ENCODE assay signal across 8 cellular contexts in the genomic region with DNA sequence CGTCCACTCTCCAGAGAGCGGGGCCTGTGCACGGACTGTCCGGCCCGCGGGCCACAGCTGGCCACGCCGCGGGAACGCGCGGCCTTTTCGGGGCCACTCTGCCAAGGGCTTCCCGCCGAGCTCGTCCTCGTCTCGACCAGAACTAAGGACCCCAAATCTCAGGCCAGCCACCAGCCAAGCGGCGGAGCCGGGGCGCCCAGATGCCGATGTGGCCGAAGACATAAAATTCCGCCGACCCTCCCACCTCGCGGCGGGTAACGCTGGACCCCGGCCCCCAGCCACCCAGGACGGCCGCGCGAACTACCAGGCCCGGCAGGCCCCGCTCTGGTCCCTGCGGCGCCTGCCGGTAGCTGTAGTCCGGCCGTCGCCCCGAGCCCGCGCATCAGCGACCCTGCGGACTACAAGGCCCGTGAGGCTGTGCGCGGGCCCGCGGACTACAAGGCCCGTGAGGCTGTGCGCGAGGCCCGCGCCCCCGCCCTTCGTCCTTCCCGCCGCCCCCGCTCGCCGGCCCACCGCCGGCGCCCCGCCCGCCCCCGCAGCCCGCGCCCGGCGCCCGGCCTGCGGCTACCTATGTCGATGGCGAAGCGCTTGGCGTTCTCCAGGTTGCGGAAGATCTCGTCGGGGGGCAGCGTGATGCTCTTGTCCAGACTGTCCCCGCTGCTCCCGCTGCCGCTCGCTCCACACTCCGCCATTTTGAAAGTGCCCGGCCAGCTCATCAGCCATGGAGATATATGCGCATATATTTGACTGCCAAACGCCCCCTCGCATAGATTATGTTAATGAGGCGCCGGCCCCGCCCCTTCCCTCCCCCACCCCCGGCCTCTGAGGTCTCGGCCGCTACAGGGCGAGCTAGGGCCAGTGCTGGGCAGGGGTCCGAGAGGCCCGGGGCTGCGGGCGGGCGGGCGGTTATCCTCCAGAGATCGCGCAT. TPM values are rescaled to one million over a fixed set of nuclear protein-coding genes. Genes with fewer than 3 reads are reported as not detected.
A peak's percentile ranks its signal among the peaks of the same experiment; 100 is the strongest.
DNase-seq lines count a peak whose midpoint lies in the region; ATAC-seq and TF ChIP-seq lines count a peak whose summit lies in the region.

A gene (minus strand): TSS at position 701 of the 928 bp plus-strand sequence. CDS start 9 bp downstream, at position 692.

- ATAC-seq in GM21528 (IDR thresholded peaks at IDR 0.05; ENCODE audit: low FRiP score, unreplicated experiment) (peak; percentile 79), natural killer cell (peak; percentile 91 to 98 (median 93))

- H3K27me3 ChIP-seq in fibroblast of lung (ENCODE audit: control insufficient read depth, insufficient read depth, low read length): peaks cover 5% of the 10 kb centered on the region

- peaks cover 8% of the 10 kb centered on the region for H3K27me3 Mint-ChIP-seq in IgD-negative memory B cell
- peaks cover 0 to 9% of the 10 kb centered on the region in 2 donors for H3K27me3 Mint-ChIP-seq in natural killer cell (ENCODE audit: low read depth in 2 of 2)

- peak within 1 kb of the TSS; percentile 87 for H3K4me2 ChIP-seq in fibroblast of lung (ENCODE audit: extremely low read depth, insufficient read depth, low read length)

- H4K20me1 ChIP-seq in fibroblast of lung (ENCODE audit: control insufficient read depth, extremely low read depth, insufficient read depth, low read length): no peaks in the 10 kb centered on the region

- DNase-seq in DMS53 (lab: John Stamatoyannopoulos, UW) (peak; percentile 98), RPMI8226 (peak; percentile 98), fibroblast of lung (ENCODE audit: low read depth in 2 of 2) (peak; percentile 94), natural killer cell (peak; percentile 88)
- peak; percentile 68 to 82 for DNase-seq in activated T-helper 1 cell treated with anti-CD3 and anti-CD28 coated beads, Interleukin-2, amount 50 U/mL, for 16 hours (ENCODE audit: low read depth in 1 of 2, low spot score in 1 of 2)
- DNase-seq in stimulated activated naive CD4-positive, alpha-beta T cell treated with Interleukin-2 at 50 U/mL for 16 hours (lab: John Stamatoyannopoulos, UW): peak; percentile 87

- H3K4me3 ChIP-seq in fibroblast of lung (replicated peaks in 1 of 4; ENCODE audit: control extremely low read depth in 1 of 4, insufficient read depth in 1 of 4, low read depth in 3 of 4, low read length in 4 of 4): peak within 1 kb of the TSS; percentile 77 to 97 (median 91)

- H3K9ac ChIP-seq in fibroblast of lung (ENCODE audit: insufficient read depth, low read length): peak within 1 kb of the TSS; percentile 81

- intact Hi-C loops in natural killer cell (cut with micrococcal nuclease): loop anchor here (1.0 to 5.0 kb wide), 2 partner anchors 21 to 61 kb away; a partner anchor contains a TSS

- peak in 1 of 2 donors; percentile 7 for TF ChIP-seq CTCF in fibroblast of lung (conservative IDR thresholded peaks at IDR 0.05 in 1 of 2, IDR thresholded peaks at IDR 0.05 in 1 of 2; ENCODE audit: low read depth in 1 of 2, low read length in 2 of 2)
- TF ChIP-seq CTCF in natural killer cell (IDR thresholded peaks at IDR 0.05): no peak

- peaks cover 20% of the 10 kb centered on the region for H3K4me1 ChIP-seq in fibroblast of lung (ENCODE audit: control insufficient read depth, extremely low read depth, insufficient read depth, low read length)

- peak within 1 kb of the TSS; percentile 74 for H3K27ac ChIP-seq in fibroblast of lung (ENCODE audit: insufficient read depth, low read length)

- H3K9me3 ChIP-seq in fibroblast of lung (ENCODE audit: control insufficient read depth, insufficient read depth, low read depth, low read length): no peaks in the 10 kb centered on the region

- H3K4me3 Mint-ChIP-seq in IgD-negative memory B cell (peak within 1 kb of the TSS; percentile 94 to 99 (median 97)), natural killer cell (peak within 1 kb of the TSS; percentile 97)

- H3K27ac Mint-ChIP-seq in IgD-negative memory B cell: peak within 1 kb of the TSS; percentile 89 to 99 (median 95)
- H3K27ac Mint-ChIP-seq in natural killer cell: peak within 1 kb of the TSS; percentile 89 to 93

- peaks cover 2% of the 10 kb centered on the region for H3K36me3 ChIP-seq in fibroblast of lung (ENCODE audit: control insufficient read depth, insufficient read depth, low read length)

- peaks cover 34% of the 10 kb centered on the region for H3K79me2 ChIP-seq in fibroblast of lung (ENCODE audit: control insufficient read depth, insufficient read depth, low read length)

- peak within 1 kb of the TSS; percentile 60 for H2AFZ ChIP-seq in fibroblast of lung (ENCODE audit: low read length)

- H3K9me3 Mint-ChIP-seq in IgD-negative memory B cell: no peaks in the 10 kb centered on the region
- no peaks in the 10 kb centered on the region for H3K9me3 Mint-ChIP-seq in natural killer cell

- H3K36me3 Mint-ChIP-seq in IgD-negative memory B cell: no peaks in the 10 kb centered on the region
- H3K36me3 Mint-ChIP-seq in natural killer cell: no peaks in the 10 kb centered on the region

- H3K4me1 Mint-ChIP-seq in IgD-negative memory B cell: peaks cover 16 to 28% (median 17%) of the 10 kb centered on the region in 3 donors
- H3K4me1 Mint-ChIP-seq in natural killer cell: peaks cover 24 to 43% of the 10 kb centered on the region in 2 donors

RNA-seq across cellular contexts. Expression of the gene that starts here (rescaled TPM):
- polyA plus RNA-seq in IgD-negative memory B cell: 19.4 TPM
- 16.9 and 17.0 TPM in 2 replicates for total RNA-seq in fibroblast of lung
- polyA plus RNA-seq in fibroblast of lung: 8.5 and 10.4 TPM in 2 replicates
- 9.1 and 13.2 TPM in 2 replicates for polyA plus RNA-seq in fibroblast of lung (2012)
- polyA minus RNA-seq in fibroblast of lung (ENCODE audit: low replicate concordance): 8.0 and 16.1 TPM in 2 replicates
- 10 to 100 TPM; 48.2 to 75.7 (median 61.8) TPM for total RNA-seq in natural killer cell

Comparison
In these comparisons a context has a peak if more than half of its experiments do, and no peak if none do; other contexts are left out.
1. Peak in every context shown above with its lines: DNase-seq, ATAC-seq, H3K4me3 ChIP-seq and H3K27ac ChIP-seq.